ENCODE assay signal across 30 cellular contexts in the genomic region with DNA sequence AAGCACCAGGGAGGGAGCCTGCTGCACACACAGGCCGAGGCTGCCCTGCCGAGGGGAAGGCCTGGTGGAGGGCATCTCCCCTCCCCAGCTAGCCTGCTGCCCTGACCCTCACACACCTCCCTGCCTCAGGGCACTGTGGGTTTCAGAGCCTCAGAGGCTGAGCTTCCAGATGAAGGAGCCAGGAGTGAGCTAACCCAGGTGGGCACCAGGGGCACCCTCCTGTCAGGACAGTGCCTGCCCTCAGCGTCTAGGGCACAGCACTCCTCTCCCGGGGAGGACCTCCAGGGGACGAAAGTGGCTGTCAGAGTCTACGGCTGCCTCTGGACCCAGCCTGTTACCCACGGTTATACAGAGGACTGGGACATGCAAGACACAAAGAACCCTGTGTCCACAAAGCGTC. TPM values are rescaled to one million over a fixed set of nuclear protein-coding genes. Genes with fewer than 3 reads are reported as not detected.
"Had no signal": no experiment of that assay in that cellular context is flagged by ENCODE, and none has a peak within 500 bp of the region (broad histone marks: within the 10 kb centered on the region; RNA-seq: fewer than 3 reads in every experiment).

No MANE protein-coding gene starts in this region.

- FAIRE-seq: endometrium, islet of Langerhans had no signal

- H3K4me2 ChIP-seq: smooth muscle cell had no signal

- H3K36me3 ChIP-seq: esophagus squamous epithelium, heart right ventricle, left lung, stomach, thyroid gland, uterus had no signal

- H3K9ac ChIP-seq: parathyroid adenoma had no signal

- H3K27ac ChIP-seq: coronary artery, esophagus squamous epithelium, heart right ventricle, left lung, parathyroid adenoma, stomach, thyroid gland, uterus had no signal

- H3K9me3 ChIP-seq: esophagus squamous epithelium, heart right ventricle, left lung, mucosa of descending colon, stomach, thyroid gland, uterus had no signal

- H3K4me1 ChIP-seq: esophagus squamous epithelium, heart right ventricle, left lung, parathyroid adenoma, stomach, thyroid gland, uterus had no signal

- H3K27me3 ChIP-seq: thyroid gland, uterus had no signal

- H2AFZ ChIP-seq: parathyroid adenoma had no signal

- DNase-seq: dermis blood vessel endothelial cell; effector memory CD8-positive, alpha-beta T cell; erythroblast; esophagus squamous epithelium; foreskin melanocyte; glutamatergic neuron; heart right ventricle; hippocampal formation; left cardiac atrium; mesenchymal stem cell; mucosa of descending colon; naive B cell; stimulated activated CD4-positive, alpha-beta T cell treated with anti-CD3 and anti-CD28 coated beads, Interleukin-12 subunit alpha, Interleukin-12 subunit beta, amount 100 ng/mL, for 4 hours; stimulated activated CD4-positive, alpha-beta T cell treated with anti-CD3 and anti-CD28 coated beads, Interleukin-1b, Interleukin-23, amount 100 ng/mL, for 48 hours; stimulated activated CD4-positive, alpha-beta T cell treated with anti-CD3 and anti-CD28 coated beads, Interleukin-4, amount 100 ng/mL, for 1 hour; stimulated activated CD8-positive, alpha-beta memory T cell treated with anti-CD3 and anti-CD28 coated beads, Interleukin-4, amount 100 ng/mL, for 48 hours; stimulated activated naive CD4-positive, alpha-beta T cell treated with Interleukin-2 at 50 U/mL for 16 hours; stomach; thyroid gland; uterus had no signal

- H3K4me3 ChIP-seq: coronary artery, esophagus squamous epithelium, heart right ventricle, left lung, mucosa of descending colon, smooth muscle cell, stomach, thyroid gland, uterus had no signal

RNA-seq across cellular contexts. Expression of gene DLX4, which starts 22.8 kb away (rescaled TPM):
- total RNA-seq: dermis blood vessel endothelial cell, lung microvascular endothelial cell, sciatic nerve, smooth muscle cell, stomach, temporal lobe, uterus had no signal

RNA-seq across cellular contexts. Expression of gene DLX3, which starts 48.8 kb away (rescaled TPM):
- total RNA-seq: dermis blood vessel endothelial cell; lung microvascular endothelial cell; natural killer cell treated with Interleukin-12 subunit alpha and Interleukin-12 subunit beta and Interleukin-15 and Interleukin-18, amount 100 ng/mL, for 72 hours; stomach had no signal
